In the genomic region with DNA sequence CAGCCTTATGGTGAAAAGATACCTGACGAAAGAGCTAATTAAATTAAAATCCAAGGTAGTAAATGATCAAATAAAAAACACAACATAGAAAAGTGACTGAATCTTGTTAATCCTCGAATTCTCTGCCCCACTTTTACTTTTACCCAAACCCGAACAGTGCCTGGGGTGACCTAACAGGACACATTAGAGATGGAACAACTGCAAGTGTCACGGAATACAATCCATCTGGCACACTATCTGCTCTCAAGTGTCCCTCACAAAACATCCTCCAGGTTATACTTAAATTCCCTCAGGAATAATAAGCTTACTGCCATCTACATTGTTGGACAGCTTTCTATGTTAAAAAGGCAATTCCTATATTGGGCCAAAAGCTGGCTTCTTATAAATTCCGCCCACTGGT, we compare ENCODE assay signal across 28 cellular contexts.
"Had no signal": no experiment of that assay in that cellular context is flagged by ENCODE, and none has a peak within 500 bp of the region (broad histone marks: within the 10 kb centered on the region; RNA-seq: fewer than 3 reads in every experiment).

No MANE protein-coding gene starts in this region.

- H3K4me3 ChIP-seq: stomach, suprapubic skin, testis, thoracic aorta, thyroid gland, tibial artery, tibial nerve, transverse colon, upper lobe of left lung, upper lobe of right lung, uterus, vagina had no signal

- H3K27me3 ChIP-seq: suprapubic skin, testis, thyroid gland, tibial artery, tibial nerve, transverse colon, upper lobe of left lung, upper lobe of right lung, uterus, vagina had no signal

- H3K4me1 Mint-ChIP-seq: stimulated activated effector memory CD8-positive, alpha-beta T cell treated with anti-CD3 and anti-CD28 coated beads, Interleukin-12 subunit alpha, Interleukin-12 subunit beta, amount 100 ng/mL, for 72 hours had no signal

- H3K9me3 ChIP-seq: stomach, suprapubic skin, testis, thoracic aorta, thyroid gland, tibial artery, tibial nerve, transverse colon, upper lobe of left lung, upper lobe of right lung, uterus, vagina had no signal

- H3K27ac ChIP-seq: stomach, suprapubic skin, testis, thoracic aorta, thyroid gland, tibial artery, tibial nerve, transverse colon, upper lobe of left lung, upper lobe of right lung, uterus, vagina had no signal

- H3K36me3 ChIP-seq: stomach, suprapubic skin, thoracic aorta, thyroid gland, tibial artery, tibial nerve, transverse colon, upper lobe of left lung, upper lobe of right lung, uterus, vagina had no signal

- H3K9me3 Mint-ChIP-seq: stimulated activated effector memory CD8-positive, alpha-beta T cell treated with anti-CD3 and anti-CD28 coated beads, Interleukin-12 subunit alpha, Interleukin-12 subunit beta, amount 100 ng/mL, for 72 hours; stimulated activated memory B cell treated with anti-CD40 and anti-IgM and Interleukin-4, amounts not matched to agents 10 μg/mL and 1 μg/mL and 100 μg/mL, for 72 hours; stimulated activated naive B cell treated with anti-CD40 and anti-IgM and Interleukin-4, amounts not matched to agents 10 μg/mL and 1 μg/mL and 100 μg/mL, for 72 hours; stimulated activated naive CD8-positive, alpha-beta T cell treated with anti-CD3 and anti-CD28 coated beads, Interleukin-15, amount 100 ng/mL, for 72 hours; stimulated activated naive CD8-positive, alpha-beta T cell treated with anti-CD3 and anti-CD28 coated beads, Interleukin-15, Interleukin-2, amounts not matched to agents 100 ng/mL and 50 ng/mL, for 24 hours had no signal

- DNase-seq: stimulated activated CD4-positive, alpha-beta T cell treated with anti-CD3 and anti-CD28 coated beads, Interleukin-2, amount 100 ng/mL, for 48 hours; stimulated activated CD4-positive, alpha-beta T cell treated with anti-CD3 and anti-CD28 coated beads, Interleukin-4, amount 100 ng/mL, for 1 hour; stimulated activated CD4-positive, alpha-beta T cell treated with anti-CD3 and anti-CD28 coated beads, Interleukin-4, amount 100 ng/mL, for 24 hours; stimulated activated CD4-positive, alpha-beta T cell treated with anti-CD3 and anti-CD28 coated beads, Interleukin-4, amount 100 ng/mL, for 4 hours; stimulated activated CD8-positive, alpha-beta memory T cell treated with anti-CD3 and anti-CD28 coated beads, Interleukin-4, amount 100 ng/mL, for 48 hours; stimulated activated naive B cell treated with anti-CD40 and anti-IgM and Interleukin-4, amounts not matched to agents 10 μg/mL and 1 μg/mL and 100 μg/mL, for 72 hours; stimulated activated naive CD4-positive, alpha-beta T cell; stimulated activated naive CD4-positive, alpha-beta T cell treated with Interleukin-2 at 50 U/mL for 16 hours; stimulated activated naive CD8-positive, alpha-beta T cell treated with anti-CD3 and anti-CD28 coated beads, Interleukin-15, amount 100 ng/mL, for 72 hours; stimulated activated naive CD8-positive, alpha-beta T cell treated with anti-CD3 and anti-CD28 coated beads, Interleukin-15, Interleukin-2, amounts not matched to agents 100 U/mL and 50 U/mL, for 24 hours; stomach; substantia nigra; testis; thyroid gland; tibial artery; transverse colon; trophoblast cell; upper lobe of left lung; upper lobe of right lung; uterus had no signal

- ATAC-seq: stimulated activated effector memory CD8-positive, alpha-beta T cell treated with anti-CD3 and anti-CD28 coated beads, Interleukin-12 subunit alpha, Interleukin-12 subunit beta, amount 100 ng/mL, for 72 hours; stimulated activated memory B cell treated with anti-CD40 and anti-IgM and Interleukin-4, amounts not matched to agents 10 μg/mL and 1 μg/mL and 100 μg/mL, for 72 hours; stimulated activated naive B cell treated with anti-CD40 and anti-IgM and Interleukin-4, amounts not matched to agents 10 μg/mL and 1 μg/mL and 100 μg/mL, for 72 hours; stimulated activated naive CD8-positive, alpha-beta T cell treated with anti-CD3 and anti-CD28 coated beads, Interleukin-15, amount 100 ng/mL, for 72 hours; stimulated activated naive CD8-positive, alpha-beta T cell treated with anti-CD3 and anti-CD28 coated beads, Interleukin-15, Interleukin-2, amounts not matched to agents 100 U/mL and 50 U/mL, for 24 hours; upper lobe of right lung had no signal

- H3K4me1 ChIP-seq: stomach, suprapubic skin, testis, tibial artery, transverse colon, upper lobe of left lung, upper lobe of right lung, uterus, vagina had no signal

- H3K36me3 Mint-ChIP-seq: stimulated activated effector memory CD8-positive, alpha-beta T cell treated with anti-CD3 and anti-CD28 coated beads, Interleukin-12 subunit alpha, Interleukin-12 subunit beta, amount 100 ng/mL, for 72 hours; stimulated activated memory B cell treated with anti-CD40 and anti-IgM and Interleukin-4, amounts not matched to agents 10 μg/mL and 1 μg/mL and 100 μg/mL, for 72 hours; stimulated activated naive B cell treated with anti-CD40 and anti-IgM and Interleukin-4, amounts not matched to agents 10 μg/mL and 1 μg/mL and 100 μg/mL, for 72 hours had no signal

- H3K4me3 Mint-ChIP-seq: stimulated activated effector memory CD8-positive, alpha-beta T cell treated with anti-CD3 and anti-CD28 coated beads, Interleukin-12 subunit alpha, Interleukin-12 subunit beta, amount 100 ng/mL, for 72 hours; stimulated activated memory B cell treated with anti-CD40 and anti-IgM and Interleukin-4, amounts not matched to agents 10 μg/mL and 1 μg/mL and 100 μg/mL, for 72 hours; stimulated activated naive B cell treated with anti-CD40 and anti-IgM and Interleukin-4, amounts not matched to agents 10 μg/mL and 1 μg/mL and 100 μg/mL, for 72 hours; stimulated activated naive CD8-positive, alpha-beta T cell treated with anti-CD3 and anti-CD28 coated beads, Interleukin-15, amount 100 ng/mL, for 72 hours; stimulated activated naive CD8-positive, alpha-beta T cell treated with anti-CD3 and anti-CD28 coated beads, Interleukin-15, Interleukin-2, amounts not matched to agents 100 ng/mL and 50 ng/mL, for 24 hours; type B pancreatic cell had no signal

- H3K27ac Mint-ChIP-seq: stimulated activated effector memory CD8-positive, alpha-beta T cell treated with anti-CD3 and anti-CD28 coated beads, Interleukin-12 subunit alpha, Interleukin-12 subunit beta, amount 100 ng/mL, for 72 hours; stimulated activated memory B cell treated with anti-CD40 and anti-IgM and Interleukin-4, amounts not matched to agents 10 μg/mL and 1 μg/mL and 100 μg/mL, for 72 hours; stimulated activated naive B cell treated with anti-CD40 and anti-IgM and Interleukin-4, amounts not matched to agents 10 μg/mL and 1 μg/mL and 100 μg/mL, for 72 hours; stimulated activated naive CD8-positive, alpha-beta T cell treated with anti-CD3 and anti-CD28 coated beads, Interleukin-15, amount 100 ng/mL, for 72 hours; stimulated activated naive CD8-positive, alpha-beta T cell treated with anti-CD3 and anti-CD28 coated beads, Interleukin-15, Interleukin-2, amounts not matched to agents 100 ng/mL and 50 ng/mL, for 24 hours; type B pancreatic cell had no signal
